In genomic region chrX:103584606-103585005, GRCh38 we compare ENCODE assay signal across 8 cellular contexts. TPM values are rescaled to one million over a fixed set of nuclear protein-coding genes. Genes with fewer than 3 reads are reported as not detected.
DNase-seq lines count a peak whose midpoint lies in the region; ATAC-seq and TF ChIP-seq lines count a peak whose summit lies in the region.

No MANE protein-coding gene starts in this region.

- H3K36me3 Mint-ChIP-seq in chondrocyte (ENCODE audit: low read depth) (peaks cover 6% of the 10 kb centered on the region), osteocyte (ENCODE audit: unreplicated experiment) (peaks cover 3% of the 10 kb centered on the region)

- ATAC-seq in left colon (no peak), HG02870 (IDR thresholded peaks at IDR 0.05; ENCODE audit: unreplicated experiment) (no peak), GM21786 (IDR thresholded peaks at IDR 0.05; ENCODE audit: unreplicated experiment) (no peak)

- H3K27ac Mint-ChIP-seq in chondrocyte (ENCODE audit: unreplicated experiment) = no peak overlapping the region
- peak overlapping the region; percentile 92 for H3K27ac Mint-ChIP-seq in osteocyte (ENCODE audit: unreplicated experiment)

- TF ChIP-seq CTCF in chondrocyte (IDR thresholded peaks at IDR 0.05) (no peak), osteocyte (IDR thresholded peaks at IDR 0.05) (no peak)

- intact Hi-C loops in left colon (cut with DNase I, micrococcal nuclease) = no loop called here

- H3K4me1 Mint-ChIP-seq in chondrocyte (ENCODE audit: low read depth) = peaks cover 11% of the 10 kb centered on the region
- H3K4me1 Mint-ChIP-seq in osteocyte (ENCODE audit: unreplicated experiment) = peaks cover 8% of the 10 kb centered on the region

- DNase-seq in DMS 273 (lab: John Stamatoyannopoulos, UW; ENCODE audit: unreplicated experiment) (peak; percentile 39), DMS 273 treated with DMSO at 0.1 percent for 48 hours (lab: John Stamatoyannopoulos, UW) (no peak), NCI-H146 (lab: John Stamatoyannopoulos, UW) (peak; percentile 18), chondrocyte (ENCODE audit: low spot score) (no peak), osteocyte (ENCODE audit: extremely low spot score, unreplicated experiment) (no peak), left colon (no peak)

- peaks cover 3% of the 10 kb centered on the region for H3K27me3 Mint-ChIP-seq in chondrocyte (ENCODE audit: low read depth)
- H3K27me3 Mint-ChIP-seq in osteocyte (ENCODE audit: unreplicated experiment) = no peaks in the 10 kb centered on the region

- H3K9me3 Mint-ChIP-seq in chondrocyte (ENCODE audit: low read depth) (peaks cover 12% of the 10 kb centered on the region), osteocyte (ENCODE audit: unreplicated experiment) (peaks cover 16% of the 10 kb centered on the region)

- H3K4me3 Mint-ChIP-seq in chondrocyte (ENCODE audit: unreplicated experiment) (peak overlapping the region; percentile 85), osteocyte (ENCODE audit: unreplicated experiment) (peak overlapping the region; percentile 88)

RNA-seq across cellular contexts. Expression of gene TCEAL4, which starts 0.7 kb away (rescaled TPM):
- 84.5 to 91.5 TPM (median 88.0 TPM) in 3 replicates for total RNA-seq in chondrocyte
- 95.3 and 96.4 TPM in 2 replicates for total RNA-seq in osteocyte
- 10 to 100 TPM; 20.1 to 23.2 TPM for total RNA-seq in left colon

RNA-seq across cellular contexts. Expression of gene TCEAL3, which starts 23.2 kb away (rescaled TPM):
- total RNA-seq in chondrocyte (40.0 to 40.8 TPM (median 40.2 TPM) in 3 replicates), osteocyte (36.5 and 38.4 TPM in 2 replicates), left colon (1 to 10 TPM; 7.3 to 8.3 TPM)

RNA-seq across cellular contexts. Expression of gene TCEAL1, which starts 44.2 kb away (rescaled TPM):
- total RNA-seq in chondrocyte (26.7 to 27.7 TPM (median 27.2 TPM) in 3 replicates), osteocyte (29.3 and 29.8 TPM in 2 replicates), left colon (10 to 100 TPM; 10.2 to 17.8 TPM)

Comparison
In these comparisons a context has a peak if more than half of its experiments do, and no peak if none do; other contexts are left out.
1. DNase-seq: peak in DMS 273 (single experiment) and NCI-H146 (single experiment); none in DMS 273 treated with DMSO at 0.1 percent for 48 hours (single experiment), chondrocyte (single experiment), osteocyte (single experiment) and left colon (0 of 2).